In genomic region chr15:43792761-43793493, GRCh38 we compare ENCODE assay signal across 8 cellular contexts. TPM values are rescaled to one million over a fixed set of nuclear protein-coding genes. Genes with fewer than 3 reads are reported as not detected.
DNase-seq lines count a peak whose midpoint lies in the region; ATAC-seq, FAIRE-seq and TF ChIP-seq lines count a peak whose summit lies in the region.

No MANE protein-coding gene starts in this region.

- peaks cover 26 to 53% (median 35%) of the 10 kb centered on the region in 10 experiments for H3K4me1 ChIP-seq in BLaER1 treated with 17β-estradiol and CSF1 and Interleukin-3, amounts not matched to agents 10 nM and 100 nM
- H3K4me1 ChIP-seq in HUES48 (ENCODE audit: control insufficient read depth, insufficient read depth, low read length), result peaks cover 36% of the 10 kb centered on the region

- no peaks in the 10 kb centered on the region for H3K27me3 Mint-ChIP-seq in activated T-cell treated with anti-CD3 and anti-CD28 coated beads, Interleukin-2, amount 50 U/mL, for 4 hours (ENCODE audit: low read depth)
- no peaks in the 10 kb centered on the region for H3K27me3 Mint-ChIP-seq in osteocyte (ENCODE audit: unreplicated experiment)

- no peak for ATAC-seq in activated T-cell treated with anti-CD3 and anti-CD28 coated beads, Interleukin-2, amount 50 U/mL, for 4 hours
- ATAC-seq in HG03045 (IDR thresholded peaks at IDR 0.05; ENCODE audit: unreplicated experiment), result no peak

- H4K20me1 ChIP-seq in BLaER1 treated with 17β-estradiol and CSF1 and Interleukin-3, amounts not matched to agents 10 nM and 100 nM, result peaks cover 23 to 52% (median 45%) of the 10 kb centered on the region in 11 experiments; a peak in 21 of 22 replicates

- TF ChIP-seq CTCF in fibroblast of villous mesenchyme (IDR thresholded peaks at IDR 0.05; ENCODE audit: insufficient read depth, low read depth, low read length), result peak; percentile 18
- peak; percentile 12 for TF ChIP-seq CTCF in osteocyte (IDR thresholded peaks at IDR 0.05)

- H3K27ac ChIP-seq in BLaER1 treated with 17β-estradiol and CSF1 and Interleukin-3, amounts not matched to agents 10 nM and 100 nM, result peak overlapping the region; percentile 90 to 99 (median 96)
- peak overlapping the region; percentile 83 for H3K27ac ChIP-seq in HUES48 (ENCODE audit: low read depth, low read length)

- H3K4me3 ChIP-seq in BLaER1 treated with 17β-estradiol and CSF1 and Interleukin-3, amounts not matched to agents 10 nM and 100 nM, result peak overlapping the region; percentile 85 to 100 (median 96)
- H3K4me3 ChIP-seq in HUES48 (ENCODE audit: low read depth, low read length) (peak overlapping the region; percentile 81), fibroblast of villous mesenchyme (ENCODE audit: low read depth, low read length) (peak overlapping the region; percentile 94)

- peak overlapping the region; percentile 78 to 98 (median 94) for H3K4me2 ChIP-seq in BLaER1 treated with 17β-estradiol and CSF1 and Interleukin-3, amounts not matched to agents 10 nM and 100 nM

- peaks cover 31% of the 10 kb centered on the region for H3K36me3 Mint-ChIP-seq in activated T-cell treated with anti-CD3 and anti-CD28 coated beads, Interleukin-2, amount 50 U/mL, for 4 hours (ENCODE audit: insufficient read depth)
- peaks cover 22% of the 10 kb centered on the region for H3K36me3 Mint-ChIP-seq in osteocyte (ENCODE audit: unreplicated experiment)

- H3K36me3 ChIP-seq in BLaER1 treated with 17β-estradiol and CSF1 and Interleukin-3, amounts not matched to agents 10 nM and 100 nM, result peaks cover 41 to 49% (median 48%) of the 10 kb centered on the region in 11 experiments
- peaks cover 40% of the 10 kb centered on the region for H3K36me3 ChIP-seq in HUES48 (ENCODE audit: control insufficient read depth, insufficient read depth, low read length)

- peak overlapping the region; percentile 94 to 100 (median 97) for H3K9ac ChIP-seq in BLaER1 treated with 17β-estradiol and CSF1 and Interleukin-3, amounts not matched to agents 10 nM and 100 nM
- peak overlapping the region; percentile 90 for H3K9ac ChIP-seq in HUES48 (ENCODE audit: low read depth, low read length)

- peaks cover 40% of the 10 kb centered on the region for H3K4me1 Mint-ChIP-seq in activated T-cell treated with anti-CD3 and anti-CD28 coated beads, Interleukin-2, amount 50 U/mL, for 4 hours (ENCODE audit: low read depth)
- H3K4me1 Mint-ChIP-seq in osteocyte (ENCODE audit: unreplicated experiment), result peaks cover 43% of the 10 kb centered on the region

- H3K9me3 ChIP-seq in BLaER1 treated with 17β-estradiol and CSF1 and Interleukin-3, amounts not matched to agents 10 nM and 100 nM (replicated peaks in 1 of 11), result no peaks in the 10 kb centered on the region
- H3K9me3 ChIP-seq in HUES48 (ENCODE audit: control insufficient read depth, insufficient read depth, low read length), result no peaks in the 10 kb centered on the region

- H3K27ac Mint-ChIP-seq in osteocyte (ENCODE audit: unreplicated experiment), result peak overlapping the region; percentile 99

- H3K27me3 ChIP-seq in BLaER1 treated with 17β-estradiol and CSF1 and Interleukin-3, amounts not matched to agents 10 nM and 100 nM, result no peaks in the 10 kb centered on the region
- H3K27me3 ChIP-seq in HUES48 (ENCODE audit: control insufficient read depth, insufficient read depth, low read length), result no peaks in the 10 kb centered on the region

- FAIRE-seq in RCC 7860 (lab: Jason Lieb, UNC), result no peak

- peak; percentile 34 for DNase-seq in activated T-cell treated with anti-CD3 and anti-CD28 coated beads, Interleukin-2, amount 50 U/mL, for 4 hours
- DNase-seq in fibroblast of villous mesenchyme (ENCODE audit: low read depth) (peak; percentile 33), osteocyte (ENCODE audit: extremely low spot score, unreplicated experiment) (no peak), RCC 7860 (ENCODE audit: low spot score) (no peak), mucosa of gallbladder (ENCODE audit: low spot score) (no peak)

- H3K9me3 Mint-ChIP-seq in activated T-cell treated with anti-CD3 and anti-CD28 coated beads, Interleukin-2, amount 50 U/mL, for 4 hours, result no peaks in the 10 kb centered on the region
- no peaks in the 10 kb centered on the region for H3K9me3 Mint-ChIP-seq in osteocyte (ENCODE audit: unreplicated experiment)

- H3K4me3 Mint-ChIP-seq in activated T-cell treated with anti-CD3 and anti-CD28 coated beads, Interleukin-2, amount 50 U/mL, for 4 hours, result peak overlapping the region; percentile 98
- H3K4me3 Mint-ChIP-seq in osteocyte (ENCODE audit: unreplicated experiment), result peak overlapping the region; percentile 97

RNA-seq across cellular contexts. Expression of gene SERF2, which starts 0.8 kb away (rescaled TPM):
- 100 to 1,000 TPM; 561 to 596 (median 567) TPM for total RNA-seq in activated T-cell treated with anti-CD3 and anti-CD28 coated beads, Interleukin-2, amount 50 U/mL, for 4 hours
- 255 and 321 TPM in 2 replicates for total RNA-seq in fibroblast of villous mesenchyme
- 1,268 and 1,325 TPM in 2 replicates for total RNA-seq in osteocyte
- 965 TPM for total RNA-seq in mucosa of gallbladder

RNA-seq across cellular contexts. Expression of gene SERINC4, which starts 7.1 kb away (rescaled TPM):
- under 1 TPM; 0.08 to 0.24 (median 0.15) TPM for total RNA-seq in activated T-cell treated with anti-CD3 and anti-CD28 coated beads, Interleukin-2, amount 50 U/mL, for 4 hours
- total RNA-seq in fibroblast of villous mesenchyme, result under 0.01 TPM in 1 of 2 replicates, not detected in the other
- total RNA-seq in osteocyte, result not detected in 2 replicates
- 0.23 TPM for total RNA-seq in mucosa of gallbladder

RNA-seq across cellular contexts. Expression of gene HYPK, which starts 7.5 kb away (rescaled TPM):
- 10 to 100 TPM; 48.3 to 50.7 (median 49.0) TPM for total RNA-seq in activated T-cell treated with anti-CD3 and anti-CD28 coated beads, Interleukin-2, amount 50 U/mL, for 4 hours
- 6.4 and 6.9 TPM in 2 replicates for total RNA-seq in fibroblast of villous mesenchyme
- total RNA-seq in osteocyte, result 13.7 and 14.0 TPM in 2 replicates
- total RNA-seq in mucosa of gallbladder, result 10.8 TPM

RNA-seq across cellular contexts. Expression of gene ELL3, which starts 16.2 kb away (rescaled TPM):
- total RNA-seq in activated T-cell treated with anti-CD3 and anti-CD28 coated beads, Interleukin-2, amount 50 U/mL, for 4 hours, result 1 to 10 TPM in 1 of 3 donors, under 1 TPM in 2; 0.46 to 1.0 (median 0.63) TPM
- total RNA-seq in fibroblast of villous mesenchyme, result 1.6 and 4.3 TPM in 2 replicates
- 1.6 and 2.3 TPM in 2 replicates for total RNA-seq in osteocyte
- total RNA-seq in mucosa of gallbladder, result 8.5 TPM

RNA-seq across cellular contexts. Expression of gene MFAP1, which starts 31.6 kb away (rescaled TPM):
- 10 to 100 TPM; 37.0 to 38.0 (median 37.4) TPM for total RNA-seq in activated T-cell treated with anti-CD3 and anti-CD28 coated beads, Interleukin-2, amount 50 U/mL, for 4 hours
- total RNA-seq in fibroblast of villous mesenchyme (15.8 and 23.7 TPM in 2 replicates), osteocyte (29.6 and 30.2 TPM in 2 replicates), mucosa of gallbladder (25.6 TPM)

Comparison
In these comparisons a context has a peak if more than half of its experiments do, and no peak if none do; other contexts are left out.
1. DNase-seq: peak in activated T-cell treated with anti-CD3 and anti-CD28 coated beads, Interleukin-2, amount 50 U/mL, for 4 hours (single experiment) and fibroblast of villous mesenchyme (single experiment); none in osteocyte (single experiment), RCC 7860 (single experiment) and mucosa of gallbladder (single experiment).
2. Peak in every context shown above with its lines, with median percentiles within 50 percentile points of each other: H3K4me3 ChIP-seq.